Comparison of ENCODE assay signal across 2 cellular contexts in genomic region chr2:201777043-201777442, GRCh38.
TF ChIP-seq lines count a peak whose summit lies in the region.

No MANE protein-coding gene starts in this region.

TF ChIP-seq in SK-N-SH, 30 proteins besides CTCF, POLR2A, EP300 and RAD21 (continued from another document):
- TF ChIP-seq IRF3 (IDR thresholded peaks at IDR 0.05; ENCODE audit: low read depth, low read length), result no peak
- TF ChIP-seq RXRA (IDR thresholded peaks at IDR 0.05; ENCODE audit: borderline replicate concordance, low read depth), result no peak
TF ChIP-seq in SK-N-SH: peak in this region for 0.

TF ChIP-seq in SK-N-SH treated with all-trans-retinoic acid at 6 μM for 48 hours, 23 proteins besides CTCF, POLR2A, EP300 and RAD21 (continued from another document):
- no peak for TF ChIP-seq CSRNP3 (CRISPR knock-in tag; IDR thresholded peaks at IDR 0.05)
